In the genomic region with DNA sequence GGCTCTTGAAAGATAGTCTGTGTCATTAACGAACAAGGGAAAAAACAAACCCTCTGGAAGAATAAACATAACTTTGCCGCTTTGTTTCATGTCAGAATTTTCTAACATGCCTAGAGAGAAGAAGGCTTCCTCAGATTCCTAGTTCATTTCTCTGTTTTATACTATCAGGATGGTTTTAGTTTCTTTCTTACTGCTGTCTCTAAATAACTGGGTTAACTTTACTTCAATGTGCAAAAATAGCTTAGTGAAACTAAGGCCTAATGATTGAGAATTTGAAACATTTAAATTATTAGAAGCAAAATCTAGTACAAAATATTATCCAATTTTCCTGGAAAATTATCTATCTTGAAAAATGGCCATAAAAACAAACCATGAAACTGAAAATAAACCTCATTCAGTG, we compare ENCODE assay signal across 29 cellular contexts.
"Had no signal": no experiment of that assay in that cellular context is flagged by ENCODE, and none has a peak within 500 bp of the region (broad histone marks: within the 10 kb centered on the region; RNA-seq: fewer than 3 reads in every experiment).

No MANE protein-coding gene starts in this region.

- H3K27me3 ChIP-seq: adrenal gland, colonic mucosa, MG63, SJCRH30 had no signal

- H3K9me3 ChIP-seq: adrenal gland, colonic mucosa, MG63, SJCRH30 had no signal

- H3K4me1 Mint-ChIP-seq: activated CD4-positive, alpha-beta T cell treated with anti-CD3 and anti-CD28 coated beads for 36 hours had no signal

- H3K4me3 Mint-ChIP-seq: activated CD4-positive, alpha-beta T cell treated with anti-CD3 and anti-CD28 coated beads for 36 hours; activated CD8-positive, alpha-beta T cell treated with anti-CD3 and anti-CD28 coated beads for 36 hours; activated naive CD8-positive, alpha-beta T cell treated with anti-CD3 and anti-CD28 coated beads, Interleukin-2, amount 10 ng/mL, durations not matched to agents 7 days and 5 days; activated T-cell treated with anti-CD3 and anti-CD28 coated beads, Interleukin-2, amount 50 U/mL, for 72 hours; T-helper 1 cell treated with Interleukin-12 subunit alpha and Interleukin-12 subunit beta and Interleukin-4 antibody, amounts not matched to agents 30 μg/mL and 1 μg/mL, for 36 hours had no signal

- H3K27me3 Mint-ChIP-seq: activated CD4-positive, alpha-beta T cell treated with anti-CD3 and anti-CD28 coated beads for 36 hours; activated CD8-positive, alpha-beta T cell treated with anti-CD3 and anti-CD28 coated beads for 36 hours; activated naive CD8-positive, alpha-beta T cell treated with anti-CD3 and anti-CD28 coated beads, Interleukin-2, amount 10 ng/mL, durations not matched to agents 7 days and 5 days had no signal

- DNase-seq: activated CD4-positive, alpha-beta T cell treated with anti-CD3 and anti-CD28 coated beads for 36 hours; activated CD4-positive, alpha-beta T cell treated with anti-CD3 and anti-CD28 coated beads, Interleukin-2, amount 50 U/mL, for 1 hour; activated CD8-positive, alpha-beta memory T cell treated with anti-CD3 and anti-CD28 coated beads, Interleukin-2, amount 50 U/mL, for 4 hours; activated CD8-positive, alpha-beta T cell treated with anti-CD3 and anti-CD28 coated beads for 36 hours; activated naive CD4-positive, alpha-beta T cell treated with anti-CD3 and anti-CD28 coated beads, Interleukin-2, amount 50 U/mL, for 16 hours; activated naive CD8-positive, alpha-beta T cell treated with anti-CD3 and anti-CD28 coated beads, Interleukin-2, amount 10 ng/mL, durations not matched to agents 7 days and 5 days; activated T-cell treated with anti-CD3 and anti-CD28 coated beads, Interleukin-2, amount 50 U/mL, for 72 hours; adrenal gland; anterior cingulate cortex; cerebellar nuclear complex; colonic mucosa; MG63; MV-4-11; NCI-H1092 treated with DMSO at 0.1 percent for 48 hours; NCI-H1436; NCI-H1694 treated with DMSO at 0.1 percent for 48 hours; NCI-H2029 treated with DMSO at 0.1 percent for 48 hours; NCI-H345; NCI-H510A treated with DMSO at 0.1 percent for 48 hours; NCI-H69; NK-92 treated with Interleukin-12 subunit alpha and Interleukin-12 subunit beta, amount 100 ng/mL, for 24 hours; OCI-M1; Right ventricle myocardium superior; SJCRH30; SW 1271 had no signal

- H3K36me3 ChIP-seq: colonic mucosa, MG63 had no signal

- H3K27ac Mint-ChIP-seq: activated CD4-positive, alpha-beta T cell treated with anti-CD3 and anti-CD28 coated beads for 36 hours; activated CD8-positive, alpha-beta T cell treated with anti-CD3 and anti-CD28 coated beads for 36 hours; activated naive CD8-positive, alpha-beta T cell treated with anti-CD3 and anti-CD28 coated beads, Interleukin-2, amount 10 ng/mL, durations not matched to agents 7 days and 5 days; activated T-cell treated with anti-CD3 and anti-CD28 coated beads, Interleukin-2, amount 50 U/mL, for 72 hours; T-helper 1 cell treated with Interleukin-12 subunit alpha and Interleukin-12 subunit beta and Interleukin-4 antibody, amounts not matched to agents 30 μg/mL and 1 μg/mL, for 36 hours had no signal

- H3K4me3 ChIP-seq: adrenal gland, colonic mucosa, MG63, SJCRH30 had no signal

- H3K4me1 ChIP-seq: adrenal gland, colonic mucosa, SJCRH30 had no signal

- H3K27ac ChIP-seq: adrenal gland, colonic mucosa, RWPE1, SJCRH30 had no signal

- ATAC-seq: activated CD4-positive, alpha-beta T cell treated with anti-CD3 and anti-CD28 coated beads for 36 hours; activated CD8-positive, alpha-beta T cell treated with anti-CD3 and anti-CD28 coated beads for 36 hours; activated T-cell treated with anti-CD3 and anti-CD28 coated beads, Interleukin-2, amount 50 U/mL, for 72 hours; Panc1; SK-N-SH treated with all-trans-retinoic acid at 6 μM for 48 hours had no signal

- H3K9me3 Mint-ChIP-seq: activated CD8-positive, alpha-beta T cell treated with anti-CD3 and anti-CD28 coated beads for 36 hours; activated naive CD8-positive, alpha-beta T cell treated with anti-CD3 and anti-CD28 coated beads, Interleukin-2, amount 10 ng/mL, durations not matched to agents 7 days and 5 days; activated T-cell treated with anti-CD3 and anti-CD28 coated beads, Interleukin-2, amount 50 U/mL, for 72 hours; T-helper 1 cell treated with Interleukin-12 subunit alpha and Interleukin-12 subunit beta and Interleukin-4 antibody, amounts not matched to agents 30 μg/mL and 1 μg/mL, for 36 hours had no signal
